Comparison of ENCODE assay signal across 8 cellular contexts in genomic region chr16:18762713-18763112, GRCh38. TPM values are rescaled to one million over a fixed set of nuclear protein-coding genes. Genes with fewer than 3 reads are reported as not detected.
A peak's percentile ranks its signal among the peaks of the same experiment; 100 is the strongest.
DNase-seq lines count a peak whose midpoint lies in the region; ATAC-seq, FAIRE-seq and TF ChIP-seq lines count a peak whose summit lies in the region.
"Not testable (repeated sequence)": the region's sequence is repeated elsewhere in the genome, so short reads cannot be mapped to it uniquely, and the experiment has no call there.

No MANE protein-coding gene starts in this region.

- not testable (repeated sequence) for TF ChIP-seq RAD21 in HepG2 (CRISPR knock-in tag; IDR thresholded peaks at IDR 0.05)

- H3K27me3 ChIP-seq in HepG2 (ENCODE audit: control insufficient read depth in 1 of 2, insufficient read depth in 2 of 2, low read length in 2 of 2), result not testable (repeated sequence)

- not testable (repeated sequence) for H3K4me1 ChIP-seq in HepG2 (ENCODE audit: insufficient read depth, low read length)

- H3K36me3 Mint-ChIP-seq in activated T-cell treated with anti-CD3 and anti-CD28 coated beads, Interleukin-2, amount 50 U/mL, for 4 hours (ENCODE audit: insufficient read depth), result not testable (repeated sequence)

- H3K9me3 Mint-ChIP-seq in activated T-cell treated with anti-CD3 and anti-CD28 coated beads, Interleukin-2, amount 50 U/mL, for 4 hours, result not testable (repeated sequence)

- not testable (repeated sequence) for H3K4me3 ChIP-seq in HepG2 (replicated peaks in 1 of 3; ENCODE audit: insufficient read depth in 1 of 3, low read depth in 2 of 3, low read length in 3 of 3)

- in situ Hi-C loops in HepG2 (cut with HindIII; ENCODE audit: extremely low pct_ligation_motif_present, low pct_unique_long_range_greater_than_20kb), result not testable (repeated sequence)

- H3K4me1 Mint-ChIP-seq in activated T-cell treated with anti-CD3 and anti-CD28 coated beads, Interleukin-2, amount 50 U/mL, for 4 hours (ENCODE audit: low read depth), result peaks cover 17% of the 10 kb centered on the region

- H4K20me1 ChIP-seq in HepG2 (ENCODE audit: insufficient read depth, low read length), result not testable (repeated sequence)

- TF ChIP-seq EP300 in HepG2 (IDR thresholded peaks at IDR 0.05; ENCODE audit: low read depth in 2 of 2, low read length in 2 of 2); HepG2 (CRISPR knock-in tag; IDR thresholded peaks at IDR 0.05; ENCODE audit: borderline replicate concordance): not testable (repeated sequence)

- not testable (repeated sequence) for TF ChIP-seq POLR2A in GM12891 (IDR thresholded peaks at IDR 0.05; ENCODE audit: low read depth, low read length); HepG2 (IDR thresholded peaks at IDR 0.05; ENCODE audit: insufficient read depth in 1 of 2, low read depth in 2 of 2, low read length in 2 of 2)

- POLR2A ChIA-PET in HepG2 (lab: Yijun Ruan, JAX), result not testable (repeated sequence)

- FAIRE-seq in GM12891 (lab: Jason Lieb, UNC) (peak; percentile 69), HepG2 (lab: Jason Lieb, UNC) (peak; percentile 65)

- ATAC-seq in GM18909 (IDR thresholded peaks at IDR 0.05; ENCODE audit: poor library complexity, unreplicated experiment) (peak; percentile 48), GM21528 (IDR thresholded peaks at IDR 0.05; ENCODE audit: low FRiP score, unreplicated experiment) (peak; percentile 41), HG02763 (IDR thresholded peaks at IDR 0.05; ENCODE audit: unreplicated experiment) (peak; percentile 35), HG03097 (IDR thresholded peaks at IDR 0.05; ENCODE audit: low FRiP score, unreplicated experiment) (peak; percentile 41), HG03565 (IDR thresholded peaks at IDR 0.05; ENCODE audit: unreplicated experiment) (peak; percentile 30)
- ATAC-seq in activated T-cell treated with anti-CD3 and anti-CD28 coated beads, Interleukin-2, amount 50 U/mL, for 4 hours, result peak; percentile 56 to 59
- not testable (repeated sequence) for ATAC-seq in HepG2

- H3K27ac ChIP-seq in HepG2 (ENCODE audit: extremely low read length, insufficient read depth, low read length), result not testable (repeated sequence)

- TF ChIP-seq CTCF in HepG2 (CRISPR knock-in tag; IDR thresholded peaks at IDR 0.05), result not testable (repeated sequence)

- H3K9ac ChIP-seq in HepG2 (ENCODE audit: insufficient read depth, low read depth, low read length), result not testable (repeated sequence)

- not testable (repeated sequence) for BruUV-seq in HepG2 (replicated peaks; lab: Mats Ljungman, UMichigan)

- H3K79me2 ChIP-seq in HepG2 (ENCODE audit: insufficient read depth, low read length), result not testable (repeated sequence)

- DNase-seq in GM12891 (ENCODE audit: insufficient read length, low spot score); activated T-cell treated with anti-CD3 and anti-CD28 coated beads, Interleukin-2, amount 50 U/mL, for 4 hours; HepG2 (ENCODE audit: low spot score): not testable (repeated sequence)

- H3K36me3 ChIP-seq in HepG2 (replicated peaks in 1 of 2; ENCODE audit: control insufficient read depth in 1 of 2, insufficient read depth in 2 of 2, low read length in 2 of 2), result not testable (repeated sequence)

- intact Hi-C loops in HepG2 (cut with micrococcal nuclease; ENCODE audit: unreplicated experiment), result not testable (repeated sequence)

- H3K4me2 ChIP-seq in HepG2 (ENCODE audit: low read depth, low read length), result not testable (repeated sequence)

- CTCF ChIA-PET in HepG2 (lab: Yijun Ruan, JAX; ENCODE audit: low intra/inter-chr PET ratio, low total read pairs), result not testable (repeated sequence)

- WGBS in HepG2 (ENCODE audit: low lambda C conversion rate), result 8% methylated on average over 3 of the region's 5 CpGs

- not testable (repeated sequence) for H2AFZ ChIP-seq in HepG2 (ENCODE audit: low read length)

- not testable (repeated sequence) for H3K9me3 ChIP-seq in HepG2 (ENCODE audit: low read length)

- not testable (repeated sequence) for H3K4me3 Mint-ChIP-seq in activated T-cell treated with anti-CD3 and anti-CD28 coated beads, Interleukin-2, amount 50 U/mL, for 4 hours

- H3K27me3 Mint-ChIP-seq in activated T-cell treated with anti-CD3 and anti-CD28 coated beads, Interleukin-2, amount 50 U/mL, for 4 hours (ENCODE audit: low read depth), result not testable (repeated sequence)

TF ChIP-seq in HepG2, 621 proteins besides CTCF, POLR2A, EP300 and RAD21:
- TF ChIP-seq MAFK (conservative IDR thresholded peaks at IDR 0.05 in 1 of 2, IDR thresholded peaks at IDR 0.05 in 1 of 2; ENCODE audit: low read length in 2 of 2) (peak in 1 of 2 experiments; percentile 13; a peak in 1 of 4 replicates), MAFF (IDR thresholded peaks at IDR 0.05; ENCODE audit: low read depth, low read length) (0 out of 2 replicates have a peak, but pooled peaks have one; percentile 1)
TF ChIP-seq in HepG2: peak in this region for 2; not testable (repeated sequence) for 619.

RNA-seq across cellular contexts. Expression of gene RPS15A, which starts 27.4 kb away (rescaled TPM):
- 6,481 TPM for polyA plus RNA-seq in GM12891 (2012; ENCODE audit: low read depth, missing spikeins)
- 1,000 to 10,000 TPM; 1,663 to 1,788 (median 1,766) TPM for total RNA-seq in activated T-cell treated with anti-CD3 and anti-CD28 coated beads, Interleukin-2, amount 50 U/mL, for 4 hours
- total RNA-seq in HepG2 (2016; rRNA removed; fragmentation: Illumina TruSeq; extraction: Trizol), result 5,489 and 6,421 TPM in 2 replicates
- 8,046 and 9,031 TPM in 2 replicates for total RNA-seq in HepG2 (2016; cell fraction: cytosol; rRNA removed; fragmentation: Illumina TruSeq; extraction: Trizol; ENCODE audit: low read depth)
- 5,533 and 6,779 TPM in 2 replicates for total RNA-seq in HepG2 (2016; cell fraction: insoluble cytoplasmic fraction; rRNA removed; fragmentation: Illumina TruSeq; extraction: Trizol)
- 15,303 and 15,847 TPM in 2 replicates for total RNA-seq in HepG2 (2016; cell fraction: membrane; rRNA removed; fragmentation: Illumina TruSeq; extraction: Trizol)
- total RNA-seq in HepG2 (2016; cell fraction: nucleus; rRNA removed; fragmentation: Illumina TruSeq; extraction: Trizol), result 1,768 and 1,992 TPM in 2 replicates
- polyA plus RNA-seq in HepG2 (2011; rRNA removed), result 8,070 and 9,457 TPM in 2 replicates
- 13,484 and 16,402 TPM in 2 replicates for polyA plus RNA-seq in HepG2 (2011; cell fraction: cytosol; rRNA removed)
- 2,439 and 3,146 TPM in 2 replicates for polyA plus RNA-seq in HepG2 (2011; cell fraction: nucleus; rRNA removed)
- polyA plus RNA-seq in HepG2 (2012), result 7,540 and 10,455 TPM in 2 replicates
- 10,067 and 10,790 TPM in 2 replicates for polyA plus RNA-seq in HepG2 (2016; cell fraction: cytosol; fragmentation: Illumina TruSeq; extraction: Trizol; ENCODE audit: low read depth)
- polyA plus RNA-seq in HepG2 (2016; cell fraction: insoluble cytoplasmic fraction; fragmentation: Illumina TruSeq; extraction: Trizol; ENCODE audit: low read depth), result 5,820 and 6,347 TPM in 2 replicates
- 12,932 and 13,350 TPM in 2 replicates for polyA plus RNA-seq in HepG2 (2016; cell fraction: membrane; fragmentation: Illumina TruSeq; extraction: Trizol; ENCODE audit: low read depth)
- 3,080 and 3,274 TPM in 2 replicates for polyA plus RNA-seq in HepG2 (2016; cell fraction: nucleus; fragmentation: Illumina TruSeq; extraction: Trizol; ENCODE audit: insufficient read depth, low read depth)
- polyA minus RNA-seq in HepG2 (2011; rRNA and poly(A)+ RNA removed; ENCODE audit: low replicate concordance), result 955 and 1,060 TPM in 2 replicates
- polyA minus RNA-seq in HepG2 (2011; cell fraction: cytosol; rRNA and poly(A)+ RNA removed), result 550 and 682 TPM in 2 replicates
- polyA minus RNA-seq in HepG2 (2011; cell fraction: nucleus; rRNA and poly(A)+ RNA removed), result 381 and 597 TPM in 2 replicates

RNA-seq across cellular contexts. Expression of gene ARL6IP1, which starts 38.6 kb away (rescaled TPM):
- polyA plus RNA-seq in GM12891 (2012; ENCODE audit: low read depth, missing spikeins), result 84.1 TPM
- total RNA-seq in activated T-cell treated with anti-CD3 and anti-CD28 coated beads, Interleukin-2, amount 50 U/mL, for 4 hours, result 10 to 100 TPM; 49.1 to 60.6 (median 51.9) TPM
- 273 and 373 TPM in 2 replicates for total RNA-seq in HepG2 (2016; rRNA removed; fragmentation: Illumina TruSeq; extraction: Trizol)
- 62.8 and 68.6 TPM in 2 replicates for total RNA-seq in HepG2 (2016; cell fraction: cytosol; rRNA removed; fragmentation: Illumina TruSeq; extraction: Trizol; ENCODE audit: low read depth)
- total RNA-seq in HepG2 (2016; cell fraction: insoluble cytoplasmic fraction; rRNA removed; fragmentation: Illumina TruSeq; extraction: Trizol), result 270 and 373 TPM in 2 replicates
- total RNA-seq in HepG2 (2016; cell fraction: membrane; rRNA removed; fragmentation: Illumina TruSeq; extraction: Trizol), result 152 and 174 TPM in 2 replicates
- total RNA-seq in HepG2 (2016; cell fraction: nucleus; rRNA removed; fragmentation: Illumina TruSeq; extraction: Trizol), result 309 and 367 TPM in 2 replicates
- polyA plus RNA-seq in HepG2 (2011; rRNA removed), result 183 and 263 TPM in 2 replicates
- 211 and 261 TPM in 2 replicates for polyA plus RNA-seq in HepG2 (2011; cell fraction: cytosol; rRNA removed)
- polyA plus RNA-seq in HepG2 (2011; cell fraction: nucleus; rRNA removed), result 71.4 and 76.3 TPM in 2 replicates
- polyA plus RNA-seq in HepG2 (2012), result 155 and 252 TPM in 2 replicates
- polyA plus RNA-seq in HepG2 (2016; cell fraction: cytosol; fragmentation: Illumina TruSeq; extraction: Trizol; ENCODE audit: low read depth), result 29.0 and 31.7 TPM in 2 replicates
- polyA plus RNA-seq in HepG2 (2016; cell fraction: insoluble cytoplasmic fraction; fragmentation: Illumina TruSeq; extraction: Trizol; ENCODE audit: low read depth), result 231 and 253 TPM in 2 replicates
- polyA plus RNA-seq in HepG2 (2016; cell fraction: membrane; fragmentation: Illumina TruSeq; extraction: Trizol; ENCODE audit: low read depth), result 67.0 and 74.0 TPM in 2 replicates
- 404 and 453 TPM in 2 replicates for polyA plus RNA-seq in HepG2 (2016; cell fraction: nucleus; fragmentation: Illumina TruSeq; extraction: Trizol; ENCODE audit: insufficient read depth, low read depth)
- polyA minus RNA-seq in HepG2 (2011; rRNA and poly(A)+ RNA removed; ENCODE audit: low replicate concordance), result 262 and 330 TPM in 2 replicates
- 199 and 232 TPM in 2 replicates for polyA minus RNA-seq in HepG2 (2011; cell fraction: cytosol; rRNA and poly(A)+ RNA removed)
- polyA minus RNA-seq in HepG2 (2011; cell fraction: nucleus; rRNA and poly(A)+ RNA removed), result 155 and 156 TPM in 2 replicates
